Comparison of ENCODE assay signal across 9 cellular contexts in genomic region chr7:602341-603141, GRCh38.
DNase-seq lines count a peak whose midpoint lies in the region; ATAC-seq and TF ChIP-seq lines count a peak whose summit lies in the region.
"Had no signal": no experiment of that assay in that cellular context is flagged by ENCODE, and none has a peak within 500 bp of the region (broad histone marks: within the 10 kb centered on the region; RNA-seq: fewer than 3 reads in every experiment).

No MANE protein-coding gene starts in this region.

- H3K9me3 Mint-ChIP-seq in activated CD4-positive, alpha-beta memory T cell treated with anti-CD3 and anti-CD28 coated beads for 36 hours = no peaks in the 10 kb centered on the region
- peaks cover 1% of the 10 kb centered on the region for H3K9me3 Mint-ChIP-seq in glutamatergic neuron (ENCODE audit: unreplicated experiment)

- peaks cover 51% of the 10 kb centered on the region for H3K4me1 Mint-ChIP-seq in activated CD4-positive, alpha-beta memory T cell treated with anti-CD3 and anti-CD28 coated beads for 36 hours (ENCODE audit: low read depth)
- no peaks in the 10 kb centered on the region for H3K4me1 Mint-ChIP-seq in glutamatergic neuron (ENCODE audit: low read depth, unreplicated experiment)

- POLR2A ChIA-PET in activated CD4-positive, alpha-beta memory T cell treated with anti-CD3 and anti-CD28 coated beads for 36 hours (lab: Charles Lee) = interaction anchor here (0.6 to 6.0 kb wide), 8 partner anchors 8 to 322 kb away, joined by 3 to 69 read pairs (median 3); partner anchors contain the start of genes DNAAF5, PRKAR1B and SUN1

- peak; percentile 90 for DNase-seq in activated CD4-positive, alpha-beta memory T cell treated with anti-CD3 and anti-CD28 coated beads for 36 hours
- DNase-seq in hepatic stellate cell (ENCODE audit: low spot score) (peak; percentile 44), glutamatergic neuron (no peak), dedifferentiated amniotic fluid mesenchymal stem cell (ENCODE audit: extremely low spot score) (no peak), ecto neural progenitor cell (ENCODE audit: low spot score) (no peak)
- DNase-seq in stimulated activated CD8-positive, alpha-beta memory T cell treated with anti-CD3 and anti-CD28 coated beads, Interleukin-4, amount 100 ng/mL, for 24 hours (ENCODE audit: low read depth) = peak; percentile 59
- DNase-seq: NCI-H2107 had no signal

- H3K27me3 Mint-ChIP-seq in activated CD4-positive, alpha-beta memory T cell treated with anti-CD3 and anti-CD28 coated beads for 36 hours = no peaks in the 10 kb centered on the region
- peaks cover 2% of the 10 kb centered on the region for H3K27me3 Mint-ChIP-seq in glutamatergic neuron (ENCODE audit: unreplicated experiment)

- intact Hi-C loops in activated CD4-positive, alpha-beta memory T cell treated with anti-CD3 and anti-CD28 coated beads for 36 hours (cut with micrococcal nuclease) = loop anchor here (5.0 kb wide), 5 partner anchors 85 to 320 kb away; partner anchors contain the start of genes GET4, PDGFA and SUN1

- TF ChIP-seq CTCF in glutamatergic neuron (IDR thresholded peaks at IDR 0.05; ENCODE audit: partially characterized antibody, unreplicated experiment) = no peak

- ATAC-seq in GM19035 (IDR thresholded peaks at IDR 0.05; ENCODE audit: unreplicated experiment) (peak; percentile 25), HG02571 (IDR thresholded peaks at IDR 0.05; ENCODE audit: unreplicated experiment) (no peak)

- H3K4me3 Mint-ChIP-seq in activated CD4-positive, alpha-beta memory T cell treated with anti-CD3 and anti-CD28 coated beads for 36 hours = peak overlapping the region; percentile 93
- H3K4me3 Mint-ChIP-seq in glutamatergic neuron (ENCODE audit: unreplicated experiment) = no peak overlapping the region

- CTCF ChIA-PET in activated CD4-positive, alpha-beta memory T cell treated with anti-CD3 and anti-CD28 coated beads for 36 hours (lab: Charles Lee) = interaction anchor here (1.1 kb wide), 1 partner anchor 15 kb away, joined by 3 read pairs; no protein-coding TSS in a partner anchor

- H3K36me3 Mint-ChIP-seq in activated CD4-positive, alpha-beta memory T cell treated with anti-CD3 and anti-CD28 coated beads for 36 hours = peaks cover 34% of the 10 kb centered on the region
- H3K36me3 Mint-ChIP-seq in glutamatergic neuron (ENCODE audit: unreplicated experiment) = no peaks in the 10 kb centered on the region

- peak overlapping the region; percentile 100 for H3K27ac Mint-ChIP-seq in activated CD4-positive, alpha-beta memory T cell treated with anti-CD3 and anti-CD28 coated beads for 36 hours
- H3K27ac Mint-ChIP-seq in glutamatergic neuron (ENCODE audit: unreplicated experiment) = no peak overlapping the region

Comparison
In these comparisons a context has a peak if more than half of its experiments do, and no peak if none do; other contexts are left out.
1. DNase-seq: peak in activated CD4-positive, alpha-beta memory T cell treated with anti-CD3 and anti-CD28 coated beads for 36 hours (single experiment), hepatic stellate cell (single experiment) and stimulated activated CD8-positive, alpha-beta memory T cell treated with anti-CD3 and anti-CD28 coated beads, Interleukin-4, amount 100 ng/mL, for 24 hours (single experiment); none in glutamatergic neuron (single experiment), dedifferentiated amniotic fluid mesenchymal stem cell (single experiment) and ecto neural progenitor cell (single experiment).